In genomic region chr1:159798893-159799292, GRCh38 we compare ENCODE assay signal across 8 cellular contexts. TPM values are rescaled to one million over a fixed set of nuclear protein-coding genes. Genes with fewer than 3 reads are reported as not detected.
DNase-seq lines count a peak whose midpoint lies in the region; ATAC-seq and TF ChIP-seq lines count a peak whose summit lies in the region.

No MANE protein-coding gene starts in this region.

- DNase-seq in DMS 273 treated with DMSO at 0.1 percent for 48 hours (lab: John Stamatoyannopoulos, UW) (peak; percentile 86), HuH-7 (ENCODE audit: low spot score) (peak; percentile 56), NCI-H82 (lab: John Stamatoyannopoulos, UW) (peak; percentile 95), fibroblast of gingiva (ENCODE audit: low read depth) (peak; percentile 81), nephron progenitor cell (peak; percentile 52), vagina (ENCODE audit: extremely low spot score in 2 of 2) (no peak)
- DNase-seq in activated CD8-positive, alpha-beta T cell treated with anti-CD3 and anti-CD28 coated beads, Interleukin-2, amount 10 ng/mL, durations not matched to agents 7 days and 5 days: peak; percentile 66

- no peaks in the 10 kb centered on the region for H3K4me1 ChIP-seq in vagina

- H3K36me3 ChIP-seq in vagina: no peaks in the 10 kb centered on the region

- no peak overlapping the region for H3K4me3 Mint-ChIP-seq in activated CD8-positive, alpha-beta T cell treated with anti-CD3 and anti-CD28 coated beads, Interleukin-2, amount 10 ng/mL, durations not matched to agents 7 days and 5 days
- H3K4me3 Mint-ChIP-seq in nephron progenitor cell: no peak overlapping the region

- no peaks in the 10 kb centered on the region for H3K9me3 Mint-ChIP-seq in activated CD8-positive, alpha-beta T cell treated with anti-CD3 and anti-CD28 coated beads, Interleukin-2, amount 10 ng/mL, durations not matched to agents 7 days and 5 days (ENCODE audit: insufficient read depth)
- H3K9me3 Mint-ChIP-seq in nephron progenitor cell: no peaks in the 10 kb centered on the region

- intact Hi-C loops in vagina (cut with DNase I): loop anchor here (5.0 to 10.0 kb wide), 2 partner anchors 93 to 146 kb away; partner anchors contain the start of gene IGSF9

- H3K36me3 Mint-ChIP-seq in activated CD8-positive, alpha-beta T cell treated with anti-CD3 and anti-CD28 coated beads, Interleukin-2, amount 10 ng/mL, durations not matched to agents 7 days and 5 days (ENCODE audit: low read depth): no peaks in the 10 kb centered on the region
- no peaks in the 10 kb centered on the region for H3K36me3 Mint-ChIP-seq in nephron progenitor cell (ENCODE audit: low read depth)

- POLR2A ChIA-PET in activated CD8-positive, alpha-beta T cell treated with anti-CD3 and anti-CD28 coated beads, Interleukin-2, amount 10 ng/mL, durations not matched to agents 7 days and 5 days (lab: Charles Lee): interaction anchor here (1.0 to 2.1 kb wide), 4 partner anchors 92 to 126 kb away, joined by 3 to 5 read pairs (median 3); partner anchors contain the start of gene TAGLN2

- no peak overlapping the region for H3K27ac Mint-ChIP-seq in activated CD8-positive, alpha-beta T cell treated with anti-CD3 and anti-CD28 coated beads, Interleukin-2, amount 10 ng/mL, durations not matched to agents 7 days and 5 days
- H3K27ac Mint-ChIP-seq in nephron progenitor cell: no peak overlapping the region

- peak; percentile 55 for TF ChIP-seq CTCF in nephron progenitor cell (IDR thresholded peaks at IDR 0.05)
- TF ChIP-seq CTCF in vagina (IDR thresholded peaks at IDR 0.05): peak; percentile 67 to 78 (median 68)

- TF ChIP-seq POLR2A in vagina (IDR thresholded peaks at IDR 0.05): no peak

- peak; percentile 60 for ATAC-seq in activated CD8-positive, alpha-beta T cell treated with anti-CD3 and anti-CD28 coated beads, Interleukin-2, amount 10 ng/mL, durations not matched to agents 7 days and 5 days
- ATAC-seq in GM21529 (IDR thresholded peaks at IDR 0.05; ENCODE audit: unreplicated experiment): no peak

- peaks cover 25% of the 10 kb centered on the region for H3K4me1 Mint-ChIP-seq in activated CD8-positive, alpha-beta T cell treated with anti-CD3 and anti-CD28 coated beads, Interleukin-2, amount 10 ng/mL, durations not matched to agents 7 days and 5 days (ENCODE audit: low read depth)
- no peaks in the 10 kb centered on the region for H3K4me1 Mint-ChIP-seq in nephron progenitor cell

- no peak overlapping the region for H3K4me3 ChIP-seq in vagina

- no peaks in the 10 kb centered on the region for H3K27me3 ChIP-seq in vagina

- CTCF ChIA-PET in activated CD8-positive, alpha-beta T cell treated with anti-CD3 and anti-CD28 coated beads, Interleukin-2, amount 10 ng/mL, durations not matched to agents 7 days and 5 days (lab: Charles Lee): interaction anchor here (0.8 to 14.3 kb wide), 34 partner anchors 9 to 585 kb away, joined by 3 to 483 read pairs (median 6); partner anchors contain the start of genes DUSP23, SLAMF8, TAGLN2 and VSIG8

- no peak overlapping the region for H3K27ac ChIP-seq in vagina

- no peaks in the 10 kb centered on the region for H3K9me3 ChIP-seq in vagina

- peaks cover 42% of the 10 kb centered on the region for H3K27me3 Mint-ChIP-seq in activated CD8-positive, alpha-beta T cell treated with anti-CD3 and anti-CD28 coated beads, Interleukin-2, amount 10 ng/mL, durations not matched to agents 7 days and 5 days (ENCODE audit: low read depth)
- peaks cover 41% of the 10 kb centered on the region for H3K27me3 Mint-ChIP-seq in nephron progenitor cell (ENCODE audit: low read depth, poor library complexity)

RNA-seq across cellular contexts. Expression of gene FCRL6, which starts 3.3 kb away (rescaled TPM):
- under 1 TPM; 0.42 to 0.76 TPM for total RNA-seq in activated CD8-positive, alpha-beta T cell treated with anti-CD3 and anti-CD28 coated beads, Interleukin-2, amount 10 ng/mL, durations not matched to agents 7 days and 5 days
- total RNA-seq in vagina: not detected

RNA-seq across cellular contexts. Expression of gene DUSP23, which starts 18.1 kb away (rescaled TPM):
- total RNA-seq in activated CD8-positive, alpha-beta T cell treated with anti-CD3 and anti-CD28 coated beads, Interleukin-2, amount 10 ng/mL, durations not matched to agents 7 days and 5 days: 10 to 100 TPM; 21.9 to 26.5 TPM
- total RNA-seq in vagina: 106 TPM

RNA-seq across cellular contexts. Expression of gene SLAMF8, which starts 27.8 kb away (rescaled TPM):
- total RNA-seq in activated CD8-positive, alpha-beta T cell treated with anti-CD3 and anti-CD28 coated beads, Interleukin-2, amount 10 ng/mL, durations not matched to agents 7 days and 5 days: 1 to 10 TPM in 1 of 2 experiments, under 1 TPM in 1; 0.73 to 1.3 TPM
- total RNA-seq in vagina: 1.5 TPM

Comparison
In these comparisons a context has a peak if more than half of its experiments do, and no peak if none do; other contexts are left out.
1. DNase-seq: peak in DMS 273 treated with DMSO at 0.1 percent for 48 hours (single experiment), HuH-7 (single experiment), NCI-H82 (single experiment), activated CD8-positive, alpha-beta T cell treated with anti-CD3 and anti-CD28 coated beads, Interleukin-2, amount 10 ng/mL, durations not matched to agents 7 days and 5 days (single experiment), fibroblast of gingiva (single experiment) and nephron progenitor cell (single experiment); none in vagina (0 of 2).